24 cellular contexts compared by ENCODE assay signal in genomic region chr12:114579389-114579788, GRCh38.
"Had no signal": no experiment of that assay in that cellular context is flagged by ENCODE, and none has a peak within 500 bp of the region (broad histone marks: within the 10 kb centered on the region; RNA-seq: fewer than 3 reads in every experiment).

No MANE protein-coding gene starts in this region.

- ATAC-seq: natural killer cell treated with Interleukin-12 subunit alpha and Interleukin-12 subunit beta and Interleukin-15 and Interleukin-18, amount 100 ng/mL, for 72 hours; stimulated activated effector memory CD8-positive, alpha-beta T cell treated with anti-CD3 and anti-CD28 coated beads, Interleukin-12 subunit alpha, Interleukin-12 subunit beta, amount 100 ng/mL, for 72 hours; stimulated activated naive B cell treated with anti-CD40 and anti-IgM and Interleukin-4, amounts not matched to agents 10 μg/mL and 1 μg/mL and 100 μg/mL, for 72 hours had no signal

- H3K4me3 ChIP-seq: pancreas, prostate gland, right atrium auricular region, right lobe of liver, sigmoid colon, stomach, thoracic aorta, thyroid gland, tibial nerve, upper lobe of left lung, vagina had no signal

- DNase-seq: nephron progenitor cell; nucleus accumbens; pancreas; retina; right lobe of liver; sigmoid colon; small intestine; stimulated activated CD4-positive, alpha-beta T cell treated with anti-CD3 and anti-CD28 coated beads, Interleukin-15, amount 100 ng/mL, for 24 hours; stimulated activated CD4-positive, alpha-beta T cell treated with anti-CD3 and anti-CD28 coated beads, Interleukin-2, amount 100 ng/mL, for 24 hours; stimulated activated CD4-positive, alpha-beta T cell treated with anti-CD3 and anti-CD28 coated beads, Interleukin-2, amount 100 ng/mL, for 48 hours; stimulated activated CD4-positive, alpha-beta T cell treated with anti-CD3 and anti-CD28 coated beads, Interleukin-4, amount 100 ng/mL, for 24 hours; stimulated activated naive B cell treated with anti-CD40 and anti-IgM and Interleukin-4, amounts not matched to agents 10 μg/mL and 1 μg/mL and 100 μg/mL, for 72 hours; stimulated activated naive CD4-positive, alpha-beta T cell treated with Interleukin-2 at 50 U/mL for 16 hours; stomach; thyroid gland; trophoblast cell; upper lobe of left lung had no signal
